Comparison of ENCODE assay signal across 20 cellular contexts in the genomic region with DNA sequence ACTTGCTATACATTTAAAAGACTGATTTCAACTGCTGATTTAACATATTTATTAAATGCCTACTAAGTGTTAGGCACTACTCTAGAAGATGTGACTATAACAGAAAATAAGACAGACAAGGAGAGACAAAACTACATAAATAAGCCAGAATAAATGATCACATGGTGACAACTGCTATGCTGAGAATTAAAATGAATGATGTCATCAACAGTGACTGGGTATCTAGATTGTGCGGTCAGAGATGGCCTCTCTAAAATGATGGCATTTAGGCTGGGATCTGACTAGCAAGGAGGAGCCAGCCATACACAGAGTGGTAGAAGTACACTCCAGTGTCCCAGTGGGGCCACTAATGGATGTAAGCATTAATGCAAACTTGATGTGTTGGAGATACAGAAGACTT. TPM values are rescaled to one million over a fixed set of nuclear protein-coding genes. Genes with fewer than 3 reads are reported as not detected.
DNase-seq lines count a peak whose midpoint lies in the region; ATAC-seq, FAIRE-seq and TF ChIP-seq lines count a peak whose summit lies in the region.
"Had no signal": no experiment of that assay in that cellular context is flagged by ENCODE, and none has a peak within 500 bp of the region (broad histone marks: within the 10 kb centered on the region; RNA-seq: fewer than 3 reads in every experiment).

No MANE protein-coding gene starts in this region.

- H3K79me2 ChIP-seq in HepG2 (ENCODE audit: insufficient read depth, low read length) (peaks cover 7% of the 10 kb centered on the region), K562 (ENCODE audit: control insufficient read depth, insufficient read depth, low read length) (no peaks in the 10 kb centered on the region), trophoblast cell (ENCODE audit: control insufficient read depth, insufficient read depth, low read length, poor library complexity) (no peaks in the 10 kb centered on the region)

- H2AFZ ChIP-seq in HepG2 (ENCODE audit: low read length) (no peak overlapping the region), K562 (ENCODE audit: low read depth, low read length) (no peak overlapping the region), trophoblast cell (ENCODE audit: insufficient read depth, low read length, poor library complexity) (no peak overlapping the region)

- H3K4me2 ChIP-seq in HepG2 (ENCODE audit: low read depth, low read length) = no peak overlapping the region
- no peak overlapping the region for H3K4me2 ChIP-seq in K562 (ENCODE audit: insufficient read depth, low read length)
- H3K4me2 ChIP-seq in trophoblast cell (ENCODE audit: low read length) = peak overlapping the region; percentile 14
- H3K4me2 ChIP-seq: BLaER1 had no signal

- intact Hi-C loops in HepG2 (cut with micrococcal nuclease; ENCODE audit: unreplicated experiment) = no loop called here
- intact Hi-C loops in right lobe of liver (cut with DNase I) = no loop called here
- intact Hi-C loops in K562 (cut with micrococcal nuclease) = no loop called here

- H3K4me1 ChIP-seq in HepG2 (ENCODE audit: insufficient read depth, low read length) (no peaks in the 10 kb centered on the region), right lobe of liver (no peaks in the 10 kb centered on the region), K562 (replicated peaks in 1 of 2; ENCODE audit: control insufficient read depth in 2 of 2, insufficient read depth in 2 of 2, low read length in 2 of 2) (no peaks in the 10 kb centered on the region), trophoblast cell (ENCODE audit: control insufficient read depth in 1 of 2, insufficient read depth in 2 of 2, low read length in 2 of 2) (no peaks in the 10 kb centered on the region)
- H3K4me1 ChIP-seq: BLaER1, Caco-2 had no signal

- no peak for FAIRE-seq in HepG2 (lab: Jason Lieb, UNC)
- no peak for FAIRE-seq in K562 (lab: Jason Lieb, UNC)
- FAIRE-seq: A204.1, G401.6, GM19239, H54 had no signal

- H2AK5ac ChIP-seq in trophoblast cell (ENCODE audit: low read length) = no peak overlapping the region

- H3K79me1 ChIP-seq in trophoblast cell (ENCODE audit: low read length) = no peaks in the 10 kb centered on the region

- TF ChIP-seq POLR2A in HepG2 (IDR thresholded peaks at IDR 0.05; ENCODE audit: insufficient read depth in 1 of 2, low read depth in 2 of 2, low read length in 2 of 2) (no peak), right lobe of liver (IDR thresholded peaks at IDR 0.05) (no peak), K562 (conservative IDR thresholded peaks at IDR 0.05) (no peak)

- H3K36me3 ChIP-seq in HepG2 (replicated peaks in 1 of 2; ENCODE audit: control insufficient read depth in 1 of 2, insufficient read depth in 2 of 2, low read length in 2 of 2) = no peaks in the 10 kb centered on the region; a peak in 1 of 5 replicates
- no peaks in the 10 kb centered on the region for H3K36me3 ChIP-seq in right lobe of liver
- no peaks in the 10 kb centered on the region for H3K36me3 ChIP-seq in K562 (ENCODE audit: control insufficient read depth, insufficient read depth, low read length)
- no peaks in the 10 kb centered on the region for H3K36me3 ChIP-seq in trophoblast cell (ENCODE audit: control insufficient read depth in 1 of 2, insufficient read depth in 2 of 2, low read length in 2 of 2)
- H3K36me3 ChIP-seq: BLaER1, HAP-1 had no signal

- ATAC-seq in HepG2 (no peak), right lobe of liver (no peak), K562 (no peak), GM21717 (IDR thresholded peaks at IDR 0.05; ENCODE audit: unreplicated experiment) (no peak)
- ATAC-seq: CD8-positive, alpha-beta T cell had no signal

- H3K9me3 ChIP-seq in HepG2 (ENCODE audit: low read length) (no peaks in the 10 kb centered on the region), right lobe of liver (no peaks in the 10 kb centered on the region), K562 (replicated peaks; ENCODE audit: control insufficient read depth, insufficient read depth, low read depth, low read length) (no peaks in the 10 kb centered on the region), trophoblast cell (ENCODE audit: insufficient read depth, low read depth, low read length) (no peaks in the 10 kb centered on the region)
- H3K9me3 ChIP-seq: BLaER1, Caco-2, HAP-1 had no signal

- H4K91ac ChIP-seq in trophoblast cell (ENCODE audit: low read depth, low read length) = no peak overlapping the region

- DNase-seq in HepG2 (ENCODE audit: low spot score) (no peak), right lobe of liver (no peak), K562 (ENCODE audit: extremely low read depth in 1 of 4, low spot score in 3 of 4) (no peak), trophoblast cell (no peak), NCI-H187 treated with DMSO at 0.1 percent for 48 hours (lab: John Stamatoyannopoulos, UW) (no peak)
- DNase-seq: Caco-2; CD4-positive, CD25-positive, alpha-beta regulatory T cell; CD8-positive, alpha-beta T cell; DMS153; DND-41; GOT3 had no signal

- H3K4ac ChIP-seq in trophoblast cell (ENCODE audit: low read depth, low read length) = no peak overlapping the region

- no peak overlapping the region for H3K9ac ChIP-seq in HepG2 (ENCODE audit: insufficient read depth, low read depth, low read length)
- no peak overlapping the region for H3K9ac ChIP-seq in K562 (ENCODE audit: insufficient read depth in 1 of 2, low read depth in 2 of 2, low read length in 2 of 2)
- no peak overlapping the region for H3K9ac ChIP-seq in trophoblast cell (ENCODE audit: low read length)
- H3K9ac ChIP-seq: BLaER1 had no signal

- H3K18ac ChIP-seq in trophoblast cell (ENCODE audit: low read length) = no peak overlapping the region

- in situ Hi-C loops in HepG2 (cut with HindIII; ENCODE audit: extremely low pct_ligation_motif_present, low pct_unique_long_range_greater_than_20kb) (no loop called here), K562 (cut with MboI) (no loop called here)

- TF ChIP-seq EP300 in HepG2 (IDR thresholded peaks at IDR 0.05; ENCODE audit: low read depth in 2 of 2, low read length in 2 of 2) (no peak), HepG2 (CRISPR knock-in tag; IDR thresholded peaks at IDR 0.05; ENCODE audit: borderline replicate concordance) (no peak), K562 (IDR thresholded peaks at IDR 0.05; ENCODE audit: low read length) (no peak)

- no peak overlapping the region for H2BK12ac ChIP-seq in trophoblast cell (ENCODE audit: low read length)

- no peak for TF ChIP-seq RAD21 in HepG2 (CRISPR knock-in tag; IDR thresholded peaks at IDR 0.05)
- no peak for TF ChIP-seq RAD21 in K562 (CRISPR knock-in tag; conservative IDR thresholded peaks at IDR 0.05 in 1 of 2, IDR thresholded peaks at IDR 0.05 in 1 of 2)

- H4K20me1 ChIP-seq in HepG2 (ENCODE audit: insufficient read depth, low read length) (no peaks in the 10 kb centered on the region), K562 (replicated peaks; ENCODE audit: control insufficient read depth, insufficient read depth, low read length) (no peaks in the 10 kb centered on the region)
- H4K20me1 ChIP-seq: BLaER1 had no signal

- no peaks in the 10 kb centered on the region for H3K27me3 ChIP-seq in HepG2 (ENCODE audit: control insufficient read depth in 1 of 2, insufficient read depth in 2 of 2, low read length in 2 of 2)
- H3K27me3 ChIP-seq in right lobe of liver = no peaks in the 10 kb centered on the region
- no peaks in the 10 kb centered on the region; a peak in 1 of 5 replicates for H3K27me3 ChIP-seq in K562 (ENCODE audit: control insufficient read depth in 2 of 2, insufficient read depth in 2 of 2, low read length in 2 of 2)
- no peaks in the 10 kb centered on the region for H3K27me3 ChIP-seq in trophoblast cell (ENCODE audit: insufficient read depth, low read length)
- H3K27me3 ChIP-seq: BLaER1 had no signal

- POLR2A ChIA-PET in HepG2 (lab: Yijun Ruan, JAX) = no interaction called here
- POLR2A ChIA-PET in K562 (lab: Yijun Ruan, JAX) = no interaction called here

- H4K12ac ChIP-seq in trophoblast cell (ENCODE audit: low read depth, low read length) = no peak overlapping the region

- no peaks in the 10 kb centered on the region for H3K9me1 ChIP-seq in K562 (ENCODE audit: control insufficient read depth, insufficient read depth, low read length)

- H3K27ac ChIP-seq in HepG2 (ENCODE audit: extremely low read length, insufficient read depth, low read length) (no peak overlapping the region), right lobe of liver (no peak overlapping the region), K562 (ENCODE audit: extremely low read depth, low read depth, low read length) (no peak overlapping the region), trophoblast cell (ENCODE audit: low read depth, low read length) (no peak overlapping the region)
- H3K27ac ChIP-seq: 22Rv1, BLaER1, C4-2B had no signal

- no TSS peak for BruUV-seq in HepG2 (replicated peaks; lab: Mats Ljungman, UMichigan)
- BruUV-seq in K562 (replicated peaks; lab: Mats Ljungman, UMichigan) = no TSS peak

- no peak overlapping the region for H3K23ac ChIP-seq in trophoblast cell (ENCODE audit: low read length)

- 100% methylated on average over 1 of the region's 1 CpG for WGBS in HepG2 (ENCODE audit: low lambda C conversion rate)
- WGBS in right lobe of liver (ENCODE audit: insufficient coverage, low coverage, low lambda C conversion rate, missing lambda C conversion rate) = no CpG with 5 or more reads among the region's 1 CpG
- WGBS in K562 (ENCODE audit: insufficient coverage, low coverage, missing lambda C conversion rate) = 58% methylated on average over 1 of the region's 1 CpG
- WGBS in trophoblast cell (ENCODE audit: extremely low coverage, insufficient coverage, insufficient read length) = no CpG with 5 or more reads among the region's 1 CpG

- no peak overlapping the region for H3K4me3 ChIP-seq in HepG2 (replicated peaks in 1 of 3; ENCODE audit: insufficient read depth in 1 of 3, low read depth in 2 of 3, low read length in 3 of 3)
- H3K4me3 ChIP-seq in right lobe of liver = no peak overlapping the region
- no peak overlapping the region for H3K4me3 ChIP-seq in K562
- H3K4me3 ChIP-seq in trophoblast cell (ENCODE audit: low read depth, low read length) = no peak overlapping the region
- H3K4me3 ChIP-seq: BLaER1, HAP-1 had no signal

- CTCF ChIA-PET in HepG2 (lab: Yijun Ruan, JAX; ENCODE audit: low intra/inter-chr PET ratio, low total read pairs) = no interaction called here
- CTCF ChIA-PET in K562 (lab: Yijun Ruan, JAX; ENCODE audit: low intra/inter-chr PET ratio) = no interaction called here

- no peak overlapping the region for H4K8ac ChIP-seq in trophoblast cell (ENCODE audit: low read depth, low read length)

- no peak overlapping the region for H2BK5ac ChIP-seq in trophoblast cell (ENCODE audit: low read depth, low read length, poor library complexity)

- no peak for TF ChIP-seq CTCF in HepG2 (CRISPR knock-in tag; IDR thresholded peaks at IDR 0.05)
- TF ChIP-seq CTCF in right lobe of liver (IDR thresholded peaks at IDR 0.05) = no peak
- no peak for TF ChIP-seq CTCF in K562 (IDR thresholded peaks at IDR 0.05 in 2 of 3, conservative IDR thresholded peaks at IDR 0.05 in 1 of 3; ENCODE audit: insufficient read depth in 2 of 3, low read depth in 1 of 3, low read length in 3 of 3)

- no peak overlapping the region for H2BK120ac ChIP-seq in trophoblast cell (ENCODE audit: insufficient read depth, low read length, poor library complexity)

- no peak overlapping the region for H3K14ac ChIP-seq in trophoblast cell (ENCODE audit: low read length)

RNA-seq across cellular contexts. Expression of a gene that starts 37.6 kb away (rescaled TPM):
- total RNA-seq in HepG2 (2016; rRNA removed; fragmentation: Illumina TruSeq; extraction: Trizol) (42.9 and 76.4 TPM in 2 replicates), right lobe of liver (10 to 100 TPM; 14.8 to 34.3 (median 31.1) TPM), K562 (2014; rRNA removed) (12.5 and 13.4 TPM in 2 replicates), K562 (2014; rRNA removed; fragmentation: Illumina TruSeq; extraction: Trizol) (12.3 and 13.7 TPM in 2 replicates), K562 (2015; rRNA removed; fragmentation: Illumina TruSeq; extraction: Trizol) (8.3 and 9.3 TPM in 2 replicates), K562 (2021) (11.9 and 14.1 TPM in 2 replicates)
- 197 and 224 TPM in 2 replicates for total RNA-seq in HepG2 (2016; cell fraction: cytosol; rRNA removed; fragmentation: Illumina TruSeq; extraction: Trizol; ENCODE audit: low read depth)
- total RNA-seq in HepG2 (2016; cell fraction: insoluble cytoplasmic fraction; rRNA removed; fragmentation: Illumina TruSeq; extraction: Trizol) = 43.4 and 67.6 TPM in 2 replicates
- total RNA-seq in HepG2 (2016; cell fraction: membrane; rRNA removed; fragmentation: Illumina TruSeq; extraction: Trizol) = 53.4 and 59.2 TPM in 2 replicates
- total RNA-seq in HepG2 (2016; cell fraction: nucleus; rRNA removed; fragmentation: Illumina TruSeq; extraction: Trizol) = 328 and 346 TPM in 2 replicates
- polyA plus RNA-seq in HepG2 (2011; rRNA removed) (17.9 and 18.5 TPM in 2 replicates), K562 (2011; rRNA removed) (12.8 and 16.5 TPM in 2 replicates), K562 (2014; fragmentation: Illumina TruSeq; extraction: Trizol) (9.1 and 9.5 TPM in 2 replicates), K562 (2014; fragmentation: Nextera tagmentation; extraction: Ambion mirVana) (10 to 100 TPM; 10.9 to 12.3 TPM), K562 (2014; rRNA removed) (9.6 and 10.1 TPM in 2 replicates)
- polyA plus RNA-seq in HepG2 (2011; cell fraction: cytosol; rRNA removed) = 8.8 and 11.0 TPM in 2 replicates
- polyA plus RNA-seq in HepG2 (2011; cell fraction: nucleus; rRNA removed) = 21.4 and 35.4 TPM in 2 replicates
- polyA plus RNA-seq in HepG2 (2012) = 6.1 and 6.7 TPM in 2 replicates
- polyA plus RNA-seq in HepG2 (2016; cell fraction: cytosol; fragmentation: Illumina TruSeq; extraction: Trizol; ENCODE audit: low read depth) = 1.5 and 1.6 TPM in 2 replicates
- polyA plus RNA-seq in HepG2 (2016; cell fraction: insoluble cytoplasmic fraction; fragmentation: Illumina TruSeq; extraction: Trizol; ENCODE audit: low read depth) = 16.8 and 17.1 TPM in 2 replicates
- 2.0 and 3.2 TPM in 2 replicates for polyA plus RNA-seq in HepG2 (2016; cell fraction: membrane; fragmentation: Illumina TruSeq; extraction: Trizol; ENCODE audit: low read depth)
- 27.3 and 29.1 TPM in 2 replicates for polyA plus RNA-seq in HepG2 (2016; cell fraction: nucleus; fragmentation: Illumina TruSeq; extraction: Trizol; ENCODE audit: insufficient read depth, low read depth)
- 259 TPM in 1 of 2 replicates, not detected in the other for polyA minus RNA-seq in HepG2 (2011; rRNA and poly(A)+ RNA removed; ENCODE audit: low replicate concordance)
- 21.6 and 22.5 TPM in 2 replicates for polyA minus RNA-seq in HepG2 (2011; cell fraction: cytosol; rRNA and poly(A)+ RNA removed)
- 385 and 392 TPM in 2 replicates for polyA minus RNA-seq in HepG2 (2011; cell fraction: nucleus; rRNA and poly(A)+ RNA removed)
- total RNA-seq in K562 (2011; cell fraction: chromatin; rRNA removed; ENCODE audit: low replicate concordance) = 17.1 and 17.2 TPM in 2 replicates
- 12.8 and 13.2 TPM in 2 replicates for total RNA-seq in K562 (2011; cell fraction: nucleolus; rRNA removed)
- total RNA-seq in K562 (2011; cell fraction: nucleoplasm; rRNA removed) = 11.1 and 21.6 TPM in 2 replicates
- 7.9 and 11.8 TPM in 2 replicates for polyA plus RNA-seq in K562 (2011; cell fraction: cytosol; rRNA removed)
- 14.5 and 21.2 TPM in 2 replicates for polyA plus RNA-seq in K562 (2011; cell fraction: nucleus; rRNA removed)
- polyA plus RNA-seq in K562 (2012) = 4.3 and 4.7 TPM in 2 replicates
- polyA minus RNA-seq in K562 (2011; rRNA and poly(A)+ RNA removed) = 24.7 and 33.1 TPM in 2 replicates
- polyA minus RNA-seq in K562 (2011; cell fraction: cytosol; rRNA and poly(A)+ RNA removed) = 5.9 and 21.4 TPM in 2 replicates
- 21.3 and 27.2 TPM in 2 replicates for polyA minus RNA-seq in K562 (2011; cell fraction: nucleus; rRNA and poly(A)+ RNA removed)
- 3.7 and 4.0 TPM in 2 replicates for polyA plus RNA-seq in trophoblast cell (2013)
- total RNA-seq: CD4-positive, CD25-positive, alpha-beta regulatory T cell; CD8-positive, alpha-beta T cell had no signal
- polyA plus RNA-seq: CD4-positive, CD25-positive, alpha-beta regulatory T cell had no signal
